In genomic region chr4:152063301-152064235, GRCh38 we compare ENCODE assay signal across 7 cellular contexts.
A peak's percentile ranks its signal among the peaks of the same experiment; 100 is the strongest.
DNase-seq lines count a peak whose midpoint lies in the region; ATAC-seq and TF ChIP-seq lines count a peak whose summit lies in the region.

No MANE protein-coding gene starts in this region.

- H3K9me3 Mint-ChIP-seq in HFFc6 (peaks cover under 1% of the 10 kb centered on the region), nephron (peaks cover 10% of the 10 kb centered on the region)
- H3K9me3 Mint-ChIP-seq in activated T-helper 1 cell treated with anti-CD3 and anti-CD28 coated beads, Interleukin-12 subunit alpha, Interleukin-12 subunit beta, Interleukin-2, Interleukin-4 antibody, amounts not matched to agents 30 ng/mL and 10 ng/mL and 1 ng/mL, durations not matched to agents 14 hours and 24 hours and 36 hours = peaks cover 17% of the 10 kb centered on the region

- intact Hi-C loops in activated T-helper 1 cell treated with anti-CD3 and anti-CD28 coated beads, Interleukin-12 subunit alpha, Interleukin-12 subunit beta, Interleukin-2, Interleukin-4 antibody, amounts not matched to agents 30 ng/mL and 10 ng/mL and 1 ng/mL, durations not matched to agents 14 hours and 24 hours and 36 hours (cut with micrococcal nuclease) = no loop called here

- H3K27me3 Mint-ChIP-seq in HFFc6 (ENCODE audit: insufficient read depth) (peaks cover 5% of the 10 kb centered on the region), nephron (ENCODE audit: low read depth) (peaks cover 11% of the 10 kb centered on the region)
- peaks cover 8% of the 10 kb centered on the region for H3K27me3 Mint-ChIP-seq in activated T-helper 1 cell treated with anti-CD3 and anti-CD28 coated beads, Interleukin-12 subunit alpha, Interleukin-12 subunit beta, Interleukin-2, Interleukin-4 antibody, amounts not matched to agents 30 ng/mL and 10 ng/mL and 1 ng/mL, durations not matched to agents 14 hours and 24 hours and 36 hours (ENCODE audit: insufficient read depth)

- DNase-seq in HFFc6 = peak; percentile 47
- DNase-seq in NCI-H526 treated with DMSO at 0.1 percent for 48 hours (lab: John Stamatoyannopoulos, UW) = peak; percentile 38
- peak; percentile 58 for DNase-seq in activated T-helper 1 cell treated with anti-CD3 and anti-CD28 coated beads, Interleukin-12 subunit alpha, Interleukin-12 subunit beta, Interleukin-2, Interleukin-4 antibody, amounts not matched to agents 30 ng/mL and 10 ng/mL and 1 ng/mL, durations not matched to agents 14 hours and 24 hours and 36 hours (ENCODE audit: low spot score)
- no peak for DNase-seq in cerebellum (ENCODE audit: low spot score)
- no peak for DNase-seq in DMS53 treated with DMSO at 0.1 percent for 48 hours (lab: John Stamatoyannopoulos, UW; ENCODE audit: unreplicated experiment)

- TF ChIP-seq CTCF in HFFc6 (IDR thresholded peaks at IDR 0.05) (no peak; the same call in 1 of the 2 replicates), nephron (IDR thresholded peaks at IDR 0.05; ENCODE audit: unreplicated experiment in 3 of 3) (peak in 2 of 3 experiments; percentile 10 to 13)

- H3K4me3 Mint-ChIP-seq in HFFc6 (no peak overlapping the region), nephron (peak overlapping the region in 2 of 3 experiments; percentile 15 to 21)
- H3K4me3 Mint-ChIP-seq in activated T-helper 1 cell treated with anti-CD3 and anti-CD28 coated beads, Interleukin-12 subunit alpha, Interleukin-12 subunit beta, Interleukin-2, Interleukin-4 antibody, amounts not matched to agents 30 ng/mL and 10 ng/mL and 1 ng/mL, durations not matched to agents 14 hours and 24 hours and 36 hours = peak overlapping the region; percentile 21

- ATAC-seq in GM21528 (IDR thresholded peaks at IDR 0.05; ENCODE audit: low FRiP score, unreplicated experiment) = no peak

- H3K4me1 Mint-ChIP-seq in HFFc6 (ENCODE audit: low read depth) (peaks cover 23% of the 10 kb centered on the region), nephron (peaks cover 38% of the 10 kb centered on the region)
- H3K4me1 Mint-ChIP-seq in activated T-helper 1 cell treated with anti-CD3 and anti-CD28 coated beads, Interleukin-12 subunit alpha, Interleukin-12 subunit beta, Interleukin-2, Interleukin-4 antibody, amounts not matched to agents 30 ng/mL and 10 ng/mL and 1 ng/mL, durations not matched to agents 14 hours and 24 hours and 36 hours (ENCODE audit: low read depth) = peaks cover 55% of the 10 kb centered on the region

- no peak overlapping the region for H3K27ac Mint-ChIP-seq in HFFc6
- H3K27ac Mint-ChIP-seq in activated T-helper 1 cell treated with anti-CD3 and anti-CD28 coated beads, Interleukin-12 subunit alpha, Interleukin-12 subunit beta, Interleukin-2, Interleukin-4 antibody, amounts not matched to agents 30 ng/mL and 10 ng/mL and 1 ng/mL, durations not matched to agents 14 hours and 24 hours and 36 hours = no peak overlapping the region
- peak overlapping the region; percentile 28 to 74 (median 63) for H3K27ac Mint-ChIP-seq in nephron

- no peaks in the 10 kb centered on the region for H3K36me3 Mint-ChIP-seq in HFFc6 (ENCODE audit: low read depth)
- H3K36me3 Mint-ChIP-seq in activated T-helper 1 cell treated with anti-CD3 and anti-CD28 coated beads, Interleukin-12 subunit alpha, Interleukin-12 subunit beta, Interleukin-2, Interleukin-4 antibody, amounts not matched to agents 30 ng/mL and 10 ng/mL and 1 ng/mL, durations not matched to agents 14 hours and 24 hours and 36 hours (ENCODE audit: low read depth) = peaks cover 9% of the 10 kb centered on the region
- H3K36me3 Mint-ChIP-seq in nephron (ENCODE audit: low read depth) = no peaks in the 10 kb centered on the region

Comparison
In these comparisons a context has a peak if more than half of its experiments do, and no peak if none do; other contexts are left out.
1. DNase-seq: peak in HFFc6 (single experiment), NCI-H526 treated with DMSO at 0.1 percent for 48 hours (single experiment) and activated T-helper 1 cell treated with anti-CD3 and anti-CD28 coated beads, Interleukin-12 subunit alpha, Interleukin-12 subunit beta, Interleukin-2, Interleukin-4 antibody, amounts not matched to agents 30 ng/mL and 10 ng/mL and 1 ng/mL, durations not matched to agents 14 hours and 24 hours and 36 hours (single experiment); none in cerebellum (single experiment) and DMS53 treated with DMSO at 0.1 percent for 48 hours (single experiment).
2. H3K27ac Mint-ChIP-seq: peak in nephron (3 of 3); none in HFFc6 (single experiment) and activated T-helper 1 cell treated with anti-CD3 and anti-CD28 coated beads, Interleukin-12 subunit alpha, Interleukin-12 subunit beta, Interleukin-2, Interleukin-4 antibody, amounts not matched to agents 30 ng/mL and 10 ng/mL and 1 ng/mL, durations not matched to agents 14 hours and 24 hours and 36 hours (single experiment).